In genomic region chr6:26770941-26771671, GRCh38 we compare ENCODE assay signal across 7 cellular contexts.
A peak's percentile ranks its signal among the peaks of the same experiment; 100 is the strongest.
DNase-seq lines count a peak whose midpoint lies in the region; ATAC-seq, FAIRE-seq and TF ChIP-seq lines count a peak whose summit lies in the region.
"Not testable (repeated sequence)": the region's sequence is repeated elsewhere in the genome, so short reads cannot be mapped to it uniquely, and the experiment has no call there.

No MANE protein-coding gene starts in this region.

- not testable (repeated sequence) for H2BK20ac ChIP-seq in IMR-90 (ENCODE audit: low read depth, low read length); H1 (ENCODE audit: low read length)

- H3K18ac ChIP-seq in IMR-90 (ENCODE audit: low read depth, low read length); H1 (ENCODE audit: extremely low read depth, low read length): not testable (repeated sequence)

- not testable (repeated sequence) for H3K9me1 ChIP-seq in IMR-90 (ENCODE audit: insufficient read depth, low read length); keratinocyte (ENCODE audit: control insufficient read depth, extremely low read depth, insufficient read depth, low read length)

- in situ Hi-C loops in IMR-90 (cut with MboI; ENCODE audit: low sequenced_read_pairs), result not testable (repeated sequence)

- H3K79me1 ChIP-seq in IMR-90 (ENCODE audit: low read depth in 1 of 2, low read length in 2 of 2); H1 (ENCODE audit: low read depth, low read length): not testable (repeated sequence)

- not testable (repeated sequence) for H3K9me3 ChIP-seq in IMR-90 (ENCODE audit: control insufficient read depth, insufficient read depth, low read length); RWPE2 (ENCODE audit: severe bottlenecking); H1 (ENCODE audit: insufficient read depth in 2 of 2, low read depth in 1 of 2, low read length in 1 of 2); keratinocyte (ENCODE audit: control insufficient read depth, low read depth, low read length)

- FAIRE-seq in A204.1 (lab: Jason Lieb, UNC), result peak; percentile 46
- FAIRE-seq in H1 (lab: Jason Lieb, UNC), result peak; percentile 90
- FAIRE-seq in keratinocyte (lab: Jason Lieb, UNC), result peak; percentile 58

- H3K4me3 Mint-ChIP-seq in GM23338, WTC11: not testable (repeated sequence)

- not testable (repeated sequence) for H3K79me2 ChIP-seq in GM23338 (replicated peaks; ENCODE audit: insufficient read depth); H1 (ENCODE audit: control insufficient read depth in 1 of 2, insufficient read depth in 2 of 2, low read length in 2 of 2); keratinocyte (ENCODE audit: control insufficient read depth, insufficient read depth, low read length)

- H3K27me3 Mint-ChIP-seq in GM23338 (ENCODE audit: insufficient read depth, low read depth, poor library complexity); WTC11 (ENCODE audit: low read depth): not testable (repeated sequence)

- H3K4me3 ChIP-seq in GM23338; IMR-90 (ENCODE audit: insufficient read depth, low read depth, low read length); RWPE2 (ENCODE audit: severe bottlenecking); H1 (ENCODE audit: extremely low read depth in 1 of 4, insufficient read depth in 2 of 4, low read depth in 3 of 4, low read length in 4 of 4); keratinocyte (ENCODE audit: control insufficient read depth in 2 of 3, extremely low read depth in 1 of 3, insufficient read depth in 2 of 3, low read depth in 1 of 3, low read length in 3 of 3): not testable (repeated sequence)

- WGBS in IMR-90 (ENCODE audit: extremely low coverage in 2 of 2, insufficient read length in 1 of 2), 2 experiments, result no CpG with 5 or more reads among the region's 31 CpGs
- no CpG with 5 or more reads among the region's 31 CpGs for WGBS in H1 (ENCODE audit: extremely low coverage in 1 of 2, insufficient coverage in 1 of 2, insufficient read length in 1 of 2, insufficient replicate concordance in 2 of 2, low coverage in 1 of 2, low lambda C conversion rate in 2 of 2, missing lambda C conversion rate in 1 of 2), 2 experiments

- H3K27ac Mint-ChIP-seq in GM23338, WTC11: not testable (repeated sequence)

- H3K9ac ChIP-seq in IMR-90 (ENCODE audit: low read depth, low read length); H1 (replicated peaks in 1 of 4; ENCODE audit: extremely low read depth in 1 of 4, low read depth in 3 of 4, low read length in 3 of 4); keratinocyte (ENCODE audit: control insufficient read depth, extremely low read depth, insufficient read depth, low read length): not testable (repeated sequence)

- not testable (repeated sequence) for DNase-seq in GM23338 (ENCODE audit: low spot score); IMR-90; RWPE2 (ENCODE audit: low spot score); WTC11 (ENCODE audit: low spot score); H1 (ENCODE audit: low read depth in 1 of 2, low spot score in 2 of 2); keratinocyte (ENCODE audit: low read depth, low spot score)

- not testable (repeated sequence) for H2AK9ac ChIP-seq in IMR-90 (replicated peaks; ENCODE audit: low read depth, low read length, poor library complexity)

- not testable (repeated sequence) for H2BK120ac ChIP-seq in IMR-90 (ENCODE audit: low read depth, low read length); H1 (replicated peaks; ENCODE audit: low read depth, low read length)

- H3K56ac ChIP-seq in IMR-90 (ENCODE audit: extremely low read depth, insufficient read depth, low read length); H1 (replicated peaks; ENCODE audit: insufficient read length, low read depth, low read length): not testable (repeated sequence)

- not testable (repeated sequence) for H3K23me2 ChIP-seq in H1 (ENCODE audit: low read depth, low read length)

- not testable (repeated sequence) for H2AK5ac ChIP-seq in IMR-90 (ENCODE audit: low read depth, low read length); H1 (ENCODE audit: low read depth, low read length)

- not testable (repeated sequence) for H4K20me1 ChIP-seq in GM23338 (replicated peaks; ENCODE audit: insufficient read depth); IMR-90 (ENCODE audit: insufficient read depth, low read length); H1 (replicated peaks in 1 of 2; ENCODE audit: control insufficient read depth in 1 of 2, insufficient read depth in 2 of 2, low read length in 2 of 2); keratinocyte (ENCODE audit: control insufficient read depth, extremely low read depth, insufficient read depth, low read length)

- not testable (repeated sequence) for H3K4me1 Mint-ChIP-seq in GM23338, WTC11

- not testable (repeated sequence) for H3K4me1 ChIP-seq in GM23338 (ENCODE audit: insufficient read depth); IMR-90 (ENCODE audit: control insufficient read depth, insufficient read depth, low read length); RWPE2 (ENCODE audit: insufficient read depth, poor library complexity, severe bottlenecking); H1 (replicated peaks in 1 of 4; ENCODE audit: control insufficient read depth in 3 of 4, insufficient read depth in 4 of 4, low read length in 3 of 4); keratinocyte (ENCODE audit: control insufficient read depth, extremely low read depth, insufficient read depth, low read length)

- not testable (repeated sequence) for TF ChIP-seq POLR2A in IMR-90 (IDR thresholded peaks at IDR 0.05; ENCODE audit: low read depth, low read length); H1 (IDR thresholded peaks at IDR 0.05; ENCODE audit: control extremely low read depth in 1 of 2, low read depth in 2 of 2, low read length in 2 of 2)

- dilution Hi-C loops in IMR-90 (cut with HindIII; ENCODE audit: low sequenced_read_pairs, unreplicated experiment); keratinocyte (cut with MboI; ENCODE audit: extremely low pct_ligation_motif_present, low sequenced_read_pairs): not testable (repeated sequence)

- H2BK15ac ChIP-seq in IMR-90 (ENCODE audit: low read depth, low read length); H1 (ENCODE audit: low read length): not testable (repeated sequence)

- H3K23ac ChIP-seq in IMR-90 (ENCODE audit: low read depth, low read length); H1 (ENCODE audit: insufficient read length): not testable (repeated sequence)

- not testable (repeated sequence) for H3K14ac ChIP-seq in IMR-90 (replicated peaks; ENCODE audit: low read depth, low read length); H1 (ENCODE audit: insufficient read length)

- not testable (repeated sequence) for H3F3A ChIP-seq in GM23338 (replicated peaks; ENCODE audit: low read depth)

- not testable (repeated sequence) for H3K9me3 Mint-ChIP-seq in GM23338, WTC11

- H3K4me2 ChIP-seq in GM23338; IMR-90 (ENCODE audit: low read depth, low read length); H1 (ENCODE audit: insufficient read depth in 1 of 2, low read depth in 2 of 2, low read length in 2 of 2); keratinocyte (ENCODE audit: control insufficient read depth, extremely low read depth, insufficient read depth, low read depth, low read length): not testable (repeated sequence)

- not testable (repeated sequence) for H2BK12ac ChIP-seq in H1 (ENCODE audit: low read depth, low read length)

- H2AFZ ChIP-seq in GM23338; IMR-90 (replicated peaks; ENCODE audit: low read length, poor library complexity); H1 (ENCODE audit: low read length); keratinocyte (ENCODE audit: control insufficient read depth, low read length): not testable (repeated sequence)

- not testable (repeated sequence) for H3K36me3 Mint-ChIP-seq in GM23338 (ENCODE audit: low read depth); WTC11

- POLR2A ChIA-PET in IMR-90 (lab: Charles Lee; ENCODE audit: unreplicated experiment); WTC11 (lab: Charles Lee); H1 (lab: Charles Lee; ENCODE audit: partially characterized antibody): not testable (repeated sequence)

- intact Hi-C loops in IMR-90 (cut with micrococcal nuclease), result not testable (repeated sequence)

- H2BK5ac ChIP-seq in IMR-90 (ENCODE audit: low read depth, low read length, poor library complexity, severe bottlenecking); H1 (ENCODE audit: low read depth, low read length): not testable (repeated sequence)

- H4K91ac ChIP-seq in IMR-90 (ENCODE audit: insufficient read depth, low read depth, low read length); H1 (replicated peaks; ENCODE audit: insufficient read length, low read length): not testable (repeated sequence)

- H4K8ac ChIP-seq in IMR-90 (ENCODE audit: low read depth in 2 of 2, low read length in 2 of 2); H1 (ENCODE audit: extremely low read depth, insufficient read depth, low read length): not testable (repeated sequence)

- TF ChIP-seq CTCF in GM23338 (conservative IDR thresholded peaks at IDR 0.05; ENCODE audit: low read depth in 2 of 2); IMR-90 (conservative IDR thresholded peaks at IDR 0.05; ENCODE audit: low read depth, low read length); RWPE2 (IDR thresholded peaks at IDR 0.05; ENCODE audit: poor library complexity, severe bottlenecking); WTC11 (IDR thresholded peaks at IDR 0.05); H1 (IDR thresholded peaks at IDR 0.05; ENCODE audit: control extremely low read depth in 1 of 3, insufficient read depth in 1 of 3, low read depth in 1 of 3, low read length in 3 of 3); keratinocyte (optimal IDR thresholded peaks at IDR 0.05 in 1 of 3, IDR thresholded peaks at IDR 0.05 in 1 of 3, conservative IDR thresholded peaks at IDR 0.05 in 1 of 3; ENCODE audit: extremely low read depth in 1 of 3, insufficient read depth in 2 of 3, low read length in 3 of 3): not testable (repeated sequence)

- CTCF ChIA-PET in IMR-90 (lab: Yijun Ruan, JAX); WTC11 (lab: Charles Lee); H1 (lab: Charles Lee; ENCODE audit: partially characterized antibody): not testable (repeated sequence)

- BruUV-seq in IMR-90 (replicated peaks; lab: Mats Ljungman, UMichigan), result not testable (repeated sequence)

- H3K27ac ChIP-seq in GM23338 (ENCODE audit: low read depth); IMR-90 (ENCODE audit: insufficient read depth, low read length); RWPE2 (ENCODE audit: poor library complexity, severe bottlenecking); H1 (ENCODE audit: low read depth, low read length); keratinocyte (ENCODE audit: control insufficient read depth, insufficient read depth, low read length): not testable (repeated sequence)

- H3K4ac ChIP-seq in IMR-90 (ENCODE audit: low read depth, low read length); H1 (replicated peaks; ENCODE audit: insufficient read length, low read depth, low read length): not testable (repeated sequence)

- not testable (repeated sequence) for TF ChIP-seq RAD21 in IMR-90 (IDR thresholded peaks at IDR 0.05; ENCODE audit: low read length); H1 (IDR thresholded peaks at IDR 0.05 in 1 of 2, conservative IDR thresholded peaks at IDR 0.05 in 1 of 2; ENCODE audit: low read depth in 2 of 2, low read length in 2 of 2)

- TF ChIP-seq EP300 in H1 (IDR thresholded peaks at IDR 0.05; ENCODE audit: borderline replicate concordance in 1 of 2, low read depth in 2 of 2, low read length in 2 of 2), result not testable (repeated sequence)

- not testable (repeated sequence) for H4K5ac ChIP-seq in IMR-90 (ENCODE audit: low read depth, low read length); H1 (ENCODE audit: insufficient read length, low read depth, low read length)

- H3K9me2 ChIP-seq in GM23338 (ENCODE audit: insufficient read depth), result not testable (repeated sequence)

- not testable (repeated sequence) for H3K36me3 ChIP-seq in GM23338 (ENCODE audit: insufficient read depth); IMR-90 (ENCODE audit: control insufficient read depth, insufficient read depth, low read length); RWPE2 (ENCODE audit: low read depth); H1 (ENCODE audit: control insufficient read depth in 2 of 4, insufficient read depth in 4 of 4, low read length in 3 of 4); keratinocyte (ENCODE audit: control insufficient read depth in 2 of 2, extremely low read depth in 1 of 2, insufficient read depth in 2 of 2, low read length in 2 of 2)

- not testable (repeated sequence) for H3K27me3 ChIP-seq in GM23338 (ENCODE audit: insufficient read depth); IMR-90 (ENCODE audit: control insufficient read depth, insufficient read depth, low read length); RWPE2 (ENCODE audit: insufficient read depth, poor library complexity, severe bottlenecking); H1 (replicated peaks in 1 of 4; ENCODE audit: control insufficient read depth in 3 of 4, extremely low read depth in 1 of 4, insufficient read depth in 3 of 4, low read length in 3 of 4); keratinocyte (ENCODE audit: control insufficient read depth, extremely low read depth, insufficient read depth, low read length)

- peak; percentile 78 for ATAC-seq in GM23338
- ATAC-seq in IMR-90 (ENCODE audit: low read depth), result peak; percentile 12; the same call in 1 of the 2 replicates
- peak; percentile 68 for ATAC-seq in RWPE2 (ENCODE audit: low read depth)
- peak; percentile 81 for ATAC-seq in WTC11

Comparison
In these comparisons a context has a peak if more than half of its experiments do, and no peak if none do; other contexts are left out.
1. ATAC-seq: peak in every context shown above with its lines; median percentile 81 in WTC11; 78 in GM23338; 68 in RWPE2; 12 in IMR-90.